20 cellular contexts compared by ENCODE assay signal in genomic region chr15:58214941-58215340, GRCh38.
A peak's percentile ranks its signal among the peaks of the same experiment; 100 is the strongest.
DNase-seq lines count a peak whose midpoint lies in the region; ATAC-seq, FAIRE-seq and TF ChIP-seq lines count a peak whose summit lies in the region.
"Had no signal": no experiment of that assay in that cellular context is flagged by ENCODE, and none has a peak within 500 bp of the region (broad histone marks: within the 10 kb centered on the region; RNA-seq: fewer than 3 reads in every experiment).

No MANE protein-coding gene starts in this region.

- BruUV-seq in endothelial cell of umbilical vein (replicated peaks; lab: Mats Ljungman, UMichigan): no TSS peak

- dilution Hi-C loops in endothelial cell of umbilical vein (cut with MboI; ENCODE audit: extremely low pct_ligation_motif_present, low sequenced_read_pairs): no loop called here

- H3K9me1 ChIP-seq in endothelial cell of umbilical vein (replicated peaks; ENCODE audit: control insufficient read depth, extremely low read depth, insufficient read depth, low read length): no peaks in the 10 kb centered on the region

- H3K4me1 ChIP-seq in GM23338 (ENCODE audit: insufficient read depth) (no peaks in the 10 kb centered on the region; the same call in 1 of the 2 replicates), endothelial cell of umbilical vein (ENCODE audit: control insufficient read depth, extremely low read depth, insufficient read depth, low read length) (no peaks in the 10 kb centered on the region), neural progenitor cell (peaks cover 7% of the 10 kb centered on the region), upper lobe of right lung (no peaks in the 10 kb centered on the region), Karpas-422 (ENCODE audit: low read length) (no peaks in the 10 kb centered on the region)
- H3K4me1 ChIP-seq: A549, Caco-2, HAP-1 had no signal

- DNase-seq in GM23338 (ENCODE audit: low spot score): no peak
- no peak for DNase-seq in WTC11 (ENCODE audit: low spot score)
- no peak for DNase-seq in endothelial cell of umbilical vein (ENCODE audit: low read depth, low spot score)
- DNase-seq in neural progenitor cell (ENCODE audit: low spot score): no peak
- DNase-seq in upper lobe of right lung: no peak
- DNase-seq in Karpas-422: no peak
- no peak for DNase-seq in mucosa of gallbladder (ENCODE audit: low spot score)
- no peak for DNase-seq in retina
- DNase-seq: AML-193; Caco-2; CD4-positive, alpha-beta T cell had no signal

- POLR2A ChIA-PET in WTC11 (lab: Charles Lee) (no interaction called here), endothelial cell of umbilical vein (lab: Charles Lee) (no interaction called here)

- H3K27me3 ChIP-seq in GM23338 (ENCODE audit: insufficient read depth): no peaks in the 10 kb centered on the region
- no peaks in the 10 kb centered on the region for H3K27me3 ChIP-seq in endothelial cell of umbilical vein (ENCODE audit: control insufficient read depth in 2 of 2, insufficient read depth in 2 of 2, low read length in 2 of 2)
- no peaks in the 10 kb centered on the region for H3K27me3 ChIP-seq in neural progenitor cell
- no peaks in the 10 kb centered on the region for H3K27me3 ChIP-seq in upper lobe of right lung
- H3K27me3 ChIP-seq in Karpas-422 (ENCODE audit: low read length): no peaks in the 10 kb centered on the region

- H4K20me1 ChIP-seq in GM23338 (replicated peaks; ENCODE audit: insufficient read depth) (no peaks in the 10 kb centered on the region), endothelial cell of umbilical vein (replicated peaks; ENCODE audit: control insufficient read depth, extremely low read depth, insufficient read depth, low read length) (no peaks in the 10 kb centered on the region), neural progenitor cell (ENCODE audit: low read depth) (no peaks in the 10 kb centered on the region), Karpas-422 (ENCODE audit: insufficient read depth, low read depth, low read length) (no peaks in the 10 kb centered on the region)

- H3F3A ChIP-seq in GM23338 (replicated peaks; ENCODE audit: low read depth) (no peaks in the 10 kb centered on the region), neural progenitor cell (ENCODE audit: low read depth) (no peaks in the 10 kb centered on the region)

- H3K4me3 ChIP-seq in GM23338: no peak overlapping the region
- H3K4me3 ChIP-seq in endothelial cell of umbilical vein (replicated peaks in 1 of 3; ENCODE audit: insufficient read depth in 1 of 3, low read depth in 1 of 3, low read length in 3 of 3): no peak overlapping the region
- H3K4me3 ChIP-seq in neural progenitor cell: no peak overlapping the region
- no peak overlapping the region for H3K4me3 ChIP-seq in upper lobe of right lung
- H3K4me3 ChIP-seq in Karpas-422 (ENCODE audit: low read length): no peak overlapping the region
- H3K4me3 ChIP-seq: A549, HAP-1 had no signal

- H3K27ac ChIP-seq in GM23338 (ENCODE audit: low read depth): no peak overlapping the region
- H3K27ac ChIP-seq in endothelial cell of umbilical vein (ENCODE audit: insufficient read depth, low read depth, low read length): no peak overlapping the region
- no peak overlapping the region for H3K27ac ChIP-seq in neural progenitor cell
- H3K27ac ChIP-seq in upper lobe of right lung: no peak overlapping the region
- no peak overlapping the region for H3K27ac ChIP-seq in Karpas-422 (ENCODE audit: low read length)
- H3K27ac ChIP-seq: 22Rv1, A549, C4-2B, HL-60 had no signal

- H3K9me3 Mint-ChIP-seq in GM23338 (peaks cover 2% of the 10 kb centered on the region; the same call in 1 of the 3 replicates), WTC11 (peaks cover 18% of the 10 kb centered on the region), neural progenitor cell (peaks cover 7% of the 10 kb centered on the region)
- H3K9me3 Mint-ChIP-seq: CD4-positive, alpha-beta T cell had no signal

- no peak overlapping the region for H3K9ac ChIP-seq in endothelial cell of umbilical vein (replicated peaks; ENCODE audit: extremely low read depth, insufficient read depth, low read length)
- H3K9ac ChIP-seq in neural progenitor cell: no peak overlapping the region
- H3K9ac ChIP-seq in Karpas-422 (ENCODE audit: low read length): no peak overlapping the region

- H3K4me3 Mint-ChIP-seq in GM23338 (no peak overlapping the region), WTC11 (no peak overlapping the region), neural progenitor cell (no peak overlapping the region)
- H3K4me3 Mint-ChIP-seq: CD4-positive, alpha-beta T cell had no signal

- intact Hi-C loops in endothelial cell of umbilical vein (cut with micrococcal nuclease) (no loop called here), upper lobe of right lung (cut with DNase I) (no loop called here)

- no peaks in the 10 kb centered on the region for H3K9me3 ChIP-seq in endothelial cell of umbilical vein (replicated peaks; ENCODE audit: control insufficient read depth, insufficient read depth, low read length)
- no peaks in the 10 kb centered on the region for H3K9me3 ChIP-seq in neural progenitor cell (ENCODE audit: low read depth)
- no peaks in the 10 kb centered on the region for H3K9me3 ChIP-seq in upper lobe of right lung
- no peaks in the 10 kb centered on the region for H3K9me3 ChIP-seq in Karpas-422 (ENCODE audit: low read length)
- H3K9me3 ChIP-seq: Caco-2, HAP-1 had no signal

- CTCF ChIA-PET in WTC11 (lab: Charles Lee): interaction anchor here (2.2 kb wide), 1 partner anchor 13 kb away, joined by 6 read pairs; no protein-coding TSS in a partner anchor
- CTCF ChIA-PET in endothelial cell of umbilical vein (lab: Charles Lee): interaction anchor here (1.0 to 1.9 kb wide), 4 partner anchors 13 to 1314 kb away, joined by 3 to 8 read pairs (median 4); no protein-coding TSS in a partner anchor

- peak overlapping the region; percentile 35 for H2AFZ ChIP-seq in GM23338
- H2AFZ ChIP-seq in endothelial cell of umbilical vein (ENCODE audit: low read depth, low read length): peak overlapping the region; percentile 42
- peak overlapping the region; percentile 79 for H2AFZ ChIP-seq in neural progenitor cell (replicated peaks)
- H2AFZ ChIP-seq in Karpas-422 (ENCODE audit: low read length): no peak overlapping the region

- peaks cover 4% of the 10 kb centered on the region; the same call in 2 of the 3 replicates for H3K4me1 Mint-ChIP-seq in GM23338
- peaks cover 6% of the 10 kb centered on the region for H3K4me1 Mint-ChIP-seq in WTC11
- H3K4me1 Mint-ChIP-seq in neural progenitor cell: peaks cover 3% of the 10 kb centered on the region

- H3K27ac Mint-ChIP-seq in GM23338 (no peak overlapping the region), WTC11 (no peak overlapping the region), neural progenitor cell (no peak overlapping the region)
- H3K27ac Mint-ChIP-seq: CD4-positive, alpha-beta T cell had no signal

- no peaks in the 10 kb centered on the region for H3K79me2 ChIP-seq in GM23338 (replicated peaks; ENCODE audit: insufficient read depth)
- no peaks in the 10 kb centered on the region for H3K79me2 ChIP-seq in endothelial cell of umbilical vein (ENCODE audit: control insufficient read depth, insufficient read depth, low read length)
- no peaks in the 10 kb centered on the region for H3K79me2 ChIP-seq in neural progenitor cell (ENCODE audit: low read depth)
- no peaks in the 10 kb centered on the region for H3K79me2 ChIP-seq in Karpas-422 (ENCODE audit: low read length)

- H3K36me3 ChIP-seq in GM23338 (ENCODE audit: insufficient read depth) (no peaks in the 10 kb centered on the region; the same call in 1 of the 2 replicates), endothelial cell of umbilical vein (ENCODE audit: control insufficient read depth in 2 of 2, extremely low read depth in 1 of 2, insufficient read depth in 2 of 2, low read length in 2 of 2) (no peaks in the 10 kb centered on the region), neural progenitor cell (no peaks in the 10 kb centered on the region), upper lobe of right lung (no peaks in the 10 kb centered on the region), Karpas-422 (ENCODE audit: insufficient read depth, low read length) (no peaks in the 10 kb centered on the region)
- H3K36me3 ChIP-seq: HAP-1 had no signal

- H3K4me2 ChIP-seq in GM23338 (no peak overlapping the region), endothelial cell of umbilical vein (ENCODE audit: insufficient read depth, low read length) (no peak overlapping the region), neural progenitor cell (no peak overlapping the region), Karpas-422 (ENCODE audit: low read depth, low read length, poor library complexity, severe bottlenecking) (no peak overlapping the region)
- H3K4me2 ChIP-seq: A549 had no signal

- H3K9me2 ChIP-seq in GM23338 (ENCODE audit: insufficient read depth) (no peaks in the 10 kb centered on the region), Karpas-422 (replicated peaks; ENCODE audit: insufficient read depth, low read length) (no peaks in the 10 kb centered on the region)

- FAIRE-seq in endothelial cell of umbilical vein (lab: Jason Lieb, UNC): no peak
- FAIRE-seq: A549, D721Med, G401.6, GM12892, GM18507 had no signal

- TF ChIP-seq CTCF in GM23338 (conservative IDR thresholded peaks at IDR 0.05; ENCODE audit: low read depth in 2 of 2) (no peak), WTC11 (IDR thresholded peaks at IDR 0.05) (no peak), endothelial cell of umbilical vein (IDR thresholded peaks at IDR 0.05; ENCODE audit: extremely low read depth in 1 of 2, insufficient read depth in 1 of 2, low read depth in 1 of 2, low read length in 2 of 2) (no peak), neural progenitor cell (IDR thresholded peaks at IDR 0.05) (no peak), upper lobe of right lung (IDR thresholded peaks at IDR 0.05) (no peak)

- no peak for TF ChIP-seq POLR2A in endothelial cell of umbilical vein (IDR thresholded peaks at IDR 0.05; ENCODE audit: low read depth, low read length)

- H3K36me3 Mint-ChIP-seq in GM23338 (ENCODE audit: low read depth): no peaks in the 10 kb centered on the region
- 0 out of 2 replicates have a peak, but pooled peaks cover under 1% of the 10 kb centered on the region for H3K36me3 Mint-ChIP-seq in WTC11
- H3K36me3 Mint-ChIP-seq in neural progenitor cell: no peaks in the 10 kb centered on the region

- ATAC-seq in GM23338 (peak; percentile 58), WTC11 (peak; percentile 52), upper lobe of right lung (no peak)
- ATAC-seq: A549 had no signal

- H3K27me3 Mint-ChIP-seq in GM23338 (ENCODE audit: insufficient read depth, low read depth, poor library complexity) (no peaks in the 10 kb centered on the region), WTC11 (ENCODE audit: low read depth) (no peaks in the 10 kb centered on the region), neural progenitor cell (ENCODE audit: insufficient read depth, low read depth) (no peaks in the 10 kb centered on the region)
- H3K27me3 Mint-ChIP-seq: CD4-positive, alpha-beta T cell had no signal

TF ChIP-seq in endothelial cell of umbilical vein, 7 proteins besides CTCF, POLR2A, EP300 and RAD21 (continues in another document):
- TF ChIP-seq EZH2 (IDR thresholded peaks at IDR 0.05; ENCODE audit: borderline replicate concordance, low read depth, low read length, severe bottlenecking) (no peak), POLR2AphosphoS5 (IDR thresholded peaks at IDR 0.05; ENCODE audit: insufficient read depth, low read depth, low read length) (no peak), JUN (IDR thresholded peaks at IDR 0.05; ENCODE audit: borderline replicate concordance, insufficient read depth, insufficient read length, low read depth) (no peak), FOS (IDR thresholded peaks at IDR 0.05; ENCODE audit: borderline replicate concordance, insufficient read depth, low read length) (no peak)
